ENCODE assay signal across 8 cellular contexts in the genomic region with DNA sequence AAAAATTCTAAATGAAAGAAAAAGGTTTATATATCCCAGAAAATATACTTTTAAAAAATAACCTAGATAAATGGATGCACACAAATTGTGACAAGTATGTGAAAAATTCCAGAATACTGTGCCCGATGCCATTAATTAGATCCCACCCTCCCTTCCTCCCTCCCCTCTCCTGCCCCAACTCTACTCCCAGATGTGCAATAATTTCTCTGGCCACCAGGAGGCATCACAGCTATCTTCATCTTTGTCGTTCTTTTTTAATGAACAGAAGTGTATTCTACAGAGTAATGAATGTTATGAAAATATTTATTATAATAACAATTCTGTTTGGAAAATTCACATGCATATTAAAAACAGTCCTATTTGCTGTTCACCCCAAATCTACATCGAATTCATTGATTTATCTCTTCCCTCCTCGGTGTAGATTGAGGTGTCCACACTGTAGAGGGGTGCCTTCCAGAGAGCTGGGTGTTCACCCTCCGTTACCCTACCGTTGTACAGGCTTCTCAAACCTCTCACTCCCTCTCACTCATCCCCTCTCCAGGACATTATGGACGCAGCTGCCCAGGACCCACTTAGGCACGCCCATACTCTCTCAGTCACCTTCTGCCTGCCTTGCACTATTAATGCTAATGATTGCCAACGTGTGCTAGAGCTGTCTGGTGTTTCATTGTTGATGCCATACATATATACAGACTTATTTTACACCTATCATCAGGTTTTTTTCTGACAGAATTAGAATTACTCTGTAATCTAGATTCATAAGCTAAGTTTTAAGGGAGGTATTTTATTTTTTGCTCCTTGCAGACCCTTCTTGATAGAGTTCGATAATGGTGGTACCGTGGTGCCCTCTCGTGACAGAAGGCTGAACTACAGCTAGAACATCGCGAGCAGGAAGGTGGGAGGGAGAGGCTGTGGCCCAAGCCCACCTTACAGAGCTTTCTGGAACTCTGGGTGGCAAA. TPM values are rescaled to one million over a fixed set of nuclear protein-coding genes. Genes with fewer than 3 reads are reported as not detected.
DNase-seq lines count a peak whose midpoint lies in the region; ATAC-seq, FAIRE-seq and TF ChIP-seq lines count a peak whose summit lies in the region.

No MANE protein-coding gene starts in this region.

- TF ChIP-seq CTCF in H1 (IDR thresholded peaks at IDR 0.05; ENCODE audit: control extremely low read depth in 1 of 3, insufficient read depth in 1 of 3, low read depth in 1 of 3, low read length in 3 of 3): peak; percentile 50 to 66 (median 60)

- no peak overlapping the region for H3K4ac ChIP-seq in H1 (replicated peaks; ENCODE audit: insufficient read length, low read depth, low read length)

- ATAC-seq in GM18909 (IDR thresholded peaks at IDR 0.05; ENCODE audit: poor library complexity, unreplicated experiment) (peak; percentile 84), HG03469 (IDR thresholded peaks at IDR 0.05; ENCODE audit: unreplicated experiment) (peak; percentile 50)
- ATAC-seq in activated CD8-positive, alpha-beta T cell treated with anti-CD3 and anti-CD28 coated beads, Interleukin-2, amount 10 ng/mL, durations not matched to agents 7 days and 5 days: peak; percentile 49
- peak; percentile 84 to 86 for ATAC-seq in stimulated activated naive B cell treated with anti-CD40 and anti-IgM and Interleukin-4, amounts not matched to agents 10 μg/mL and 1 μg/mL and 100 μg/mL, for 72 hours (replicated peaks)

- peak; percentile 57 to 68 for TF ChIP-seq RAD21 in H1 (IDR thresholded peaks at IDR 0.05 in 1 of 2, conservative IDR thresholded peaks at IDR 0.05 in 1 of 2; ENCODE audit: low read depth in 2 of 2, low read length in 2 of 2)

- CTCF ChIA-PET in activated CD8-positive, alpha-beta T cell treated with anti-CD3 and anti-CD28 coated beads, Interleukin-2, amount 10 ng/mL, durations not matched to agents 7 days and 5 days (lab: Charles Lee): interaction anchor here (0.6 to 3.9 kb wide), 23 partner anchors 9 to 514 kb away, joined by 3 to 20 read pairs (median 3); no protein-coding TSS in a partner anchor
- CTCF ChIA-PET in H1 (lab: Charles Lee; ENCODE audit: partially characterized antibody): interaction anchor here (0.7 to 4.3 kb wide), 32 partner anchors 9 to 1668 kb away, joined by 3 to 63 read pairs (median 4); a partner anchor contains a TSS

- no peak overlapping the region for H2BK5ac ChIP-seq in H1 (ENCODE audit: low read depth, low read length)

- H3K18ac ChIP-seq in H1 (ENCODE audit: extremely low read depth, low read length): no peak overlapping the region

- H3K79me1 ChIP-seq in H1 (ENCODE audit: low read depth, low read length): no peaks in the 10 kb centered on the region

- no peaks in the 10 kb centered on the region for H3K9me3 ChIP-seq in H1 (ENCODE audit: insufficient read depth in 2 of 2, low read depth in 1 of 2, low read length in 1 of 2)

- H2BK15ac ChIP-seq in H1 (ENCODE audit: low read length): no peak overlapping the region

- H2BK120ac ChIP-seq in H1 (replicated peaks; ENCODE audit: low read depth, low read length): no peak overlapping the region

- no peak overlapping the region for H3K14ac ChIP-seq in H1 (ENCODE audit: insufficient read length)

- H3K4me2 ChIP-seq in H1 (ENCODE audit: insufficient read depth in 1 of 2, low read depth in 2 of 2, low read length in 2 of 2): peak overlapping the region; percentile 61 to 67

- H2BK12ac ChIP-seq in H1 (ENCODE audit: low read depth, low read length): no peak overlapping the region

- H3K36me3 ChIP-seq in H1 (ENCODE audit: control insufficient read depth in 2 of 4, insufficient read depth in 4 of 4, low read length in 3 of 4): no peaks in the 10 kb centered on the region; a peak in 1 of 8 replicates

- no peak overlapping the region for H4K91ac ChIP-seq in H1 (replicated peaks; ENCODE audit: insufficient read length, low read length)

- H3K27me3 Mint-ChIP-seq in activated CD8-positive, alpha-beta T cell treated with anti-CD3 and anti-CD28 coated beads, Interleukin-2, amount 10 ng/mL, durations not matched to agents 7 days and 5 days (ENCODE audit: low read depth): no peaks in the 10 kb centered on the region
- H3K27me3 Mint-ChIP-seq in stimulated activated naive B cell treated with anti-CD40 and anti-IgM and Interleukin-4, amounts not matched to agents 10 μg/mL and 1 μg/mL and 100 μg/mL, for 72 hours: no peaks in the 10 kb centered on the region

- peaks cover 4% of the 10 kb centered on the region for H3K4me1 Mint-ChIP-seq in activated CD8-positive, alpha-beta T cell treated with anti-CD3 and anti-CD28 coated beads, Interleukin-2, amount 10 ng/mL, durations not matched to agents 7 days and 5 days (ENCODE audit: low read depth)
- H3K4me1 Mint-ChIP-seq in stimulated activated naive B cell treated with anti-CD40 and anti-IgM and Interleukin-4, amounts not matched to agents 10 μg/mL and 1 μg/mL and 100 μg/mL, for 72 hours: peaks cover 6 to 7% of the 10 kb centered on the region in 2 donors

- peaks cover 0 to 4% (median 0%) of the 10 kb centered on the region in 4 experiments; a peak in 1 of 7 replicates for H3K4me1 ChIP-seq in H1 (replicated peaks in 1 of 4; ENCODE audit: control insufficient read depth in 3 of 4, insufficient read depth in 4 of 4, low read length in 3 of 4)

- POLR2A ChIA-PET in activated CD8-positive, alpha-beta T cell treated with anti-CD3 and anti-CD28 coated beads, Interleukin-2, amount 10 ng/mL, durations not matched to agents 7 days and 5 days (lab: Charles Lee): no interaction called here
- POLR2A ChIA-PET in H1 (lab: Charles Lee; ENCODE audit: partially characterized antibody): interaction anchor here (1.9 kb wide), 1 partner anchor 13 kb away, joined by 5 read pairs; no protein-coding TSS in a partner anchor

- H4K20me1 ChIP-seq in H1 (replicated peaks in 1 of 2; ENCODE audit: control insufficient read depth in 1 of 2, insufficient read depth in 2 of 2, low read length in 2 of 2): no peaks in the 10 kb centered on the region

- peak overlapping the region; percentile 85 for H2AFZ ChIP-seq in H1 (ENCODE audit: low read length)

- H3K23ac ChIP-seq in H1 (ENCODE audit: insufficient read length): no peak overlapping the region

- no peaks in the 10 kb centered on the region for H3K9me3 Mint-ChIP-seq in activated CD8-positive, alpha-beta T cell treated with anti-CD3 and anti-CD28 coated beads, Interleukin-2, amount 10 ng/mL, durations not matched to agents 7 days and 5 days (ENCODE audit: insufficient read depth)
- no peaks in the 10 kb centered on the region for H3K9me3 Mint-ChIP-seq in stimulated activated naive B cell treated with anti-CD40 and anti-IgM and Interleukin-4, amounts not matched to agents 10 μg/mL and 1 μg/mL and 100 μg/mL, for 72 hours

- DNase-seq in AG08395 (ENCODE audit: low spot score) (peak; percentile 35), NCI-H82 (lab: John Stamatoyannopoulos, UW) (peak; percentile 78), H1 (ENCODE audit: low read depth in 1 of 2, low spot score in 2 of 2) (peak; percentile 33 to 83), middle frontal gyrus (ENCODE audit: extremely low spot score, low spot score) (peak; percentile 13)
- DNase-seq in activated CD8-positive, alpha-beta T cell treated with anti-CD3 and anti-CD28 coated beads, Interleukin-2, amount 10 ng/mL, durations not matched to agents 7 days and 5 days: peak; percentile 59
- DNase-seq in stimulated activated naive B cell treated with anti-CD40 and anti-IgM and Interleukin-4, amounts not matched to agents 10 μg/mL and 1 μg/mL and 100 μg/mL, for 72 hours: peak; percentile 21

- H3K36me3 Mint-ChIP-seq in activated CD8-positive, alpha-beta T cell treated with anti-CD3 and anti-CD28 coated beads, Interleukin-2, amount 10 ng/mL, durations not matched to agents 7 days and 5 days (ENCODE audit: low read depth): no peaks in the 10 kb centered on the region
- no peaks in the 10 kb centered on the region for H3K36me3 Mint-ChIP-seq in stimulated activated naive B cell treated with anti-CD40 and anti-IgM and Interleukin-4, amounts not matched to agents 10 μg/mL and 1 μg/mL and 100 μg/mL, for 72 hours

- H3K56ac ChIP-seq in H1 (replicated peaks; ENCODE audit: insufficient read length, low read depth, low read length): no peak overlapping the region

- no peak overlapping the region for H3K27ac ChIP-seq in H1 (ENCODE audit: low read depth, low read length)

- no peak for TF ChIP-seq EP300 in H1 (IDR thresholded peaks at IDR 0.05; ENCODE audit: borderline replicate concordance in 1 of 2, low read depth in 2 of 2, low read length in 2 of 2)

- no peak overlapping the region for H2AK5ac ChIP-seq in H1 (ENCODE audit: low read depth, low read length)

- WGBS in H1 (ENCODE audit: extremely low coverage in 1 of 2, insufficient coverage in 1 of 2, insufficient read length in 1 of 2, insufficient replicate concordance in 2 of 2, low coverage in 1 of 2, low lambda C conversion rate in 2 of 2, missing lambda C conversion rate in 1 of 2), 2 experiments: 8% methylated on average over 13 of the region's 14 CpGs; no CpG with 5 or more reads in 1 of the 2 experiments

- no peaks in the 10 kb centered on the region for H3K27me3 ChIP-seq in H1 (replicated peaks in 1 of 4; ENCODE audit: control insufficient read depth in 3 of 4, extremely low read depth in 1 of 4, insufficient read depth in 3 of 4, low read length in 3 of 4)

- H2BK20ac ChIP-seq in H1 (ENCODE audit: low read length): no peak overlapping the region

- FAIRE-seq in H1 (lab: Jason Lieb, UNC): peak; percentile 86

- H4K8ac ChIP-seq in H1 (ENCODE audit: extremely low read depth, insufficient read depth, low read length): no peak overlapping the region

- H3K79me2 ChIP-seq in H1 (ENCODE audit: control insufficient read depth in 1 of 2, insufficient read depth in 2 of 2, low read length in 2 of 2): no peaks in the 10 kb centered on the region

- no peak overlapping the region for H3K4me3 Mint-ChIP-seq in activated CD8-positive, alpha-beta T cell treated with anti-CD3 and anti-CD28 coated beads, Interleukin-2, amount 10 ng/mL, durations not matched to agents 7 days and 5 days
- peak overlapping the region; percentile 56 to 81 for H3K4me3 Mint-ChIP-seq in stimulated activated naive B cell treated with anti-CD40 and anti-IgM and Interleukin-4, amounts not matched to agents 10 μg/mL and 1 μg/mL and 100 μg/mL, for 72 hours

- H3K9ac ChIP-seq in H1 (replicated peaks in 1 of 4; ENCODE audit: extremely low read depth in 1 of 4, low read depth in 3 of 4, low read length in 3 of 4): no peak overlapping the region

- peak overlapping the region; percentile 25 to 48 (median 38); a peak in 7 of 8 replicates for H3K4me3 ChIP-seq in H1 (ENCODE audit: extremely low read depth in 1 of 4, insufficient read depth in 2 of 4, low read depth in 3 of 4, low read length in 4 of 4)

- H3K23me2 ChIP-seq in H1 (ENCODE audit: low read depth, low read length): no peaks in the 10 kb centered on the region

- no peak for TF ChIP-seq POLR2A in H1 (IDR thresholded peaks at IDR 0.05; ENCODE audit: control extremely low read depth in 1 of 2, low read depth in 2 of 2, low read length in 2 of 2)

- H4K5ac ChIP-seq in H1 (ENCODE audit: insufficient read length, low read depth, low read length): no peak overlapping the region

- no peak overlapping the region for H3K27ac Mint-ChIP-seq in activated CD8-positive, alpha-beta T cell treated with anti-CD3 and anti-CD28 coated beads, Interleukin-2, amount 10 ng/mL, durations not matched to agents 7 days and 5 days
- no peak overlapping the region for H3K27ac Mint-ChIP-seq in stimulated activated naive B cell treated with anti-CD40 and anti-IgM and Interleukin-4, amounts not matched to agents 10 μg/mL and 1 μg/mL and 100 μg/mL, for 72 hours

RNA-seq across cellular contexts. Expression of a gene that starts 14.1 kb away (rescaled TPM):
- under 1 TPM; 0.37 TPM for total RNA-seq in activated CD8-positive, alpha-beta T cell treated with anti-CD3 and anti-CD28 coated beads, Interleukin-2, amount 10 ng/mL, durations not matched to agents 7 days and 5 days
- 0.30 TPM in 1 of 2 replicates, not detected in the other for total RNA-seq in H1 (2021; fragmentation: NEBNext Ultra II Directional; extraction: Animal tissue kit (Norgen Biotek cat#: 25700))
- 0.27 and 0.55 TPM in 2 replicates for polyA plus RNA-seq in H1 (2011; rRNA removed)
- polyA plus RNA-seq in H1 (2011; cell fraction: cytosol; rRNA removed): 0.16 TPM
- polyA plus RNA-seq in H1 (2011; cell fraction: nucleus; rRNA removed): 4.1 TPM
- polyA plus RNA-seq in H1 (2012, experiment 1 of 2): 0.25 to 0.36 TPM in 2 of 4 replicates, not detected in the others
- not detected for polyA plus RNA-seq in H1 (2012, experiment 2 of 2)
- 0.06 TPM for polyA plus RNA-seq in H1 (2013, experiment 1 of 2)
- polyA plus RNA-seq in H1 (2013, experiment 2 of 2): 0.07 TPM
- 2.0 and 2.5 TPM in 2 replicates for polyA minus RNA-seq in H1 (2011; rRNA and poly(A)+ RNA removed)
- polyA minus RNA-seq in H1 (2011; cell fraction: cytosol; rRNA and poly(A)+ RNA removed): not detected
- 7.4 TPM for polyA minus RNA-seq in H1 (2011; cell fraction: nucleus; rRNA and poly(A)+ RNA removed)

Comparison
In these comparisons a context has a peak if more than half of its experiments do, and no peak if none do; other contexts are left out.
1. DNase-seq: peak in every context shown above with its lines; median percentile 78 in NCI-H82; 59 in activated CD8-positive, alpha-beta T cell treated with anti-CD3 and anti-CD28 coated beads, Interleukin-2, amount 10 ng/mL, durations not matched to agents 7 days and 5 days; 58 in H1; 35 in AG08395; 21 in stimulated activated naive B cell treated with anti-CD40 and anti-IgM and Interleukin-4, amounts not matched to agents 10 μg/mL and 1 μg/mL and 100 μg/mL, for 72 hours; 13 in middle frontal gyrus.